In genomic region chr17:18235743-18236256, GRCh38 we compare ENCODE assay signal across 12 cellular contexts. TPM values are rescaled to one million over a fixed set of nuclear protein-coding genes. Genes with fewer than 3 reads are reported as not detected.
DNase-seq lines count a peak whose midpoint lies in the region; ATAC-seq lines count a peak whose summit lies in the region.
"Had no signal": no experiment of that assay in that cellular context is flagged by ENCODE, and none has a peak within 500 bp of the region (broad histone marks: within the 10 kb centered on the region; RNA-seq: fewer than 3 reads in every experiment).

No MANE protein-coding gene starts in this region.

- no peaks in the 10 kb centered on the region for H3K4me1 ChIP-seq in aorta (ENCODE audit: control insufficient read depth in 1 of 2, insufficient read depth in 2 of 2, low read length in 2 of 2)

- H3K27ac ChIP-seq in angular gyrus (ENCODE audit: low read depth, low read length) (peak overlapping the region; percentile 51), aorta (ENCODE audit: low read depth in 1 of 2, low read length in 2 of 2) (peak overlapping the region in 1 of 2 donors; percentile 26)

- peaks cover 0 to 7% of the 10 kb centered on the region in 2 donors for H3K36me3 ChIP-seq in aorta (ENCODE audit: control insufficient read depth in 1 of 2, insufficient read depth in 2 of 2, low read length in 1 of 2)

- peak; percentile 65 for DNase-seq in stimulated activated CD4-positive, alpha-beta T cell treated with anti-CD3 and anti-CD28 coated beads, Interleukin-15, amount 100 ng/mL, for 24 hours
- no peak for DNase-seq in stimulated activated CD4-positive, alpha-beta T cell treated with anti-CD3 and anti-CD28 coated beads, Interleukin-4, amount 100 ng/mL, for 4 hours
- DNase-seq in lung microvascular endothelial cell (ENCODE audit: low read depth in 2 of 2): peak; percentile 72 to 77
- peak in 1 of 2 donors; percentile 73 for DNase-seq in aorta
- no peak for DNase-seq in NCI-H510A treated with DMSO at 0.1 percent for 48 hours (lab: John Stamatoyannopoulos, UW)
- DNase-seq: amygdala; CD8-positive, alpha-beta memory T cell; NCI-H187; T-cell had no signal

- H3K4me3 ChIP-seq in aorta (ENCODE audit: low read length in 2 of 2): no peak overlapping the region

- intact Hi-C loops in aorta (cut with DNase I): no loop called here

- H3K9me3 ChIP-seq in aorta (ENCODE audit: control insufficient read depth, low read length): no peaks in the 10 kb centered on the region

- ATAC-seq in aorta (ENCODE audit: low FRiP score) (peak; percentile 46), GM18498 (IDR thresholded peaks at IDR 0.05; ENCODE audit: unreplicated experiment) (no peak), GM18909 (IDR thresholded peaks at IDR 0.05; ENCODE audit: poor library complexity, unreplicated experiment) (no peak)
- ATAC-seq: T-cell had no signal

- 49 to 51% methylated on average over 14 of the region's 14 CpGs for WGBS in aorta, 2 donors

- H3K27me3 ChIP-seq in aorta (ENCODE audit: control insufficient read depth in 1 of 2, insufficient read depth in 2 of 2, low read length in 1 of 2): no peaks in the 10 kb centered on the region

RNA-seq across cellular contexts. Expression of gene LLGL1, which starts 10.4 kb away (rescaled TPM):
- total RNA-seq in lung microvascular endothelial cell (13.9 and 14.6 TPM in 2 replicates), aorta (10 to 100 TPM; 14.1 to 18.9 TPM)
- polyA plus RNA-seq in aorta: 10 to 100 TPM in 1 of 2 donors, 1 to 10 TPM in 1; 4.0 to 12.7 TPM

RNA-seq across cellular contexts. Expression of gene FLII, which starts 22.7 kb away (rescaled TPM):
- total RNA-seq in lung microvascular endothelial cell (247 and 272 TPM in 2 replicates), aorta (100 to 1,000 TPM; 250 to 299 TPM)
- polyA plus RNA-seq in aorta: 100 to 1,000 TPM in 1 of 2 donors, 10 to 100 TPM in 1; 87.5 to 355 TPM

RNA-seq across cellular contexts. Expression of gene MIEF2, which starts 24.7 kb away (rescaled TPM):
- total RNA-seq in lung microvascular endothelial cell (8.1 and 10.3 TPM in 2 replicates), aorta (10 to 100 TPM; 11.1 to 13.1 TPM)
- polyA plus RNA-seq in aorta: 1 to 10 TPM; 2.4 to 7.5 TPM

RNA-seq across cellular contexts. Expression of gene ALKBH5, which starts 52.2 kb away (rescaled TPM):
- total RNA-seq in lung microvascular endothelial cell: 43.6 and 70.6 TPM in 2 replicates
- 100 to 1,000 TPM in 1 of 2 donors, 10 to 100 TPM in 1; 91.5 to 114 TPM for total RNA-seq in aorta
- polyA plus RNA-seq in aorta: 10 to 100 TPM; 33.0 to 40.4 TPM

Comparison
In these comparisons a context has a peak if more than half of its experiments do, and no peak if none do; other contexts are left out.
1. DNase-seq: peak in stimulated activated CD4-positive, alpha-beta T cell treated with anti-CD3 and anti-CD28 coated beads, Interleukin-15, amount 100 ng/mL, for 24 hours (single experiment) and lung microvascular endothelial cell (2 of 2); none in stimulated activated CD4-positive, alpha-beta T cell treated with anti-CD3 and anti-CD28 coated beads, Interleukin-4, amount 100 ng/mL, for 4 hours (0 of 2) and NCI-H510A treated with DMSO at 0.1 percent for 48 hours (single experiment).